ENCODE assay signal across 1 cellular context in the genomic region with DNA sequence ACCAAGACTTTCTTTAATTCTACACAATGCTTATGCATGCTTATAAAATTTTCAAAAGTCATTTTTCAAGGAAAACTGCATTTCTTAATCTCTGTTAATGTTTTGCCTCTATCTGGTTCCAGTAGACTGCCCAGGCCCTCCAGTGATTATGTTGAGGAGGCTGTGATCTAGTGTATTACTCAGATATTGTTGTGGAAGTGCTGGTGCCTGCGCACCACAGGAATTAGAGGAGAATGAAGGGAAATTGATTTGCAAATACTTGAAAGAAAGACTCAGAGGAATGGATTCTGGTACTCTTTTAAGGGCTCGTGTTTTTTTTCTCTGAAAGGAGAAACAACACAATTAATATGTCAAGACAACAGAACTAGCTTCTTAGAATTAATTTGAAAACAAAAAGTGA.
TF ChIP-seq lines count a peak whose summit lies in the region.

No MANE protein-coding gene starts in this region.

TF ChIP-seq in H1, 55 proteins besides CTCF, POLR2A, EP300 and RAD21:
- TF ChIP-seq SIRT6 (IDR thresholded peaks at IDR 0.05; ENCODE audit: low read length) = no peak
- no peak for TF ChIP-seq KDM1A (IDR thresholded peaks at IDR 0.05; ENCODE audit: borderline replicate concordance, low read length)
- TF ChIP-seq ZNF274 (IDR thresholded peaks at IDR 0.05; ENCODE audit: borderline replicate concordance, extremely low read depth, low read length) = no peak
- TF ChIP-seq ASH2L (IDR thresholded peaks at IDR 0.05; ENCODE audit: low read length) = no peak
